ENCODE assay signal across 10 cellular contexts in the genomic region with DNA sequence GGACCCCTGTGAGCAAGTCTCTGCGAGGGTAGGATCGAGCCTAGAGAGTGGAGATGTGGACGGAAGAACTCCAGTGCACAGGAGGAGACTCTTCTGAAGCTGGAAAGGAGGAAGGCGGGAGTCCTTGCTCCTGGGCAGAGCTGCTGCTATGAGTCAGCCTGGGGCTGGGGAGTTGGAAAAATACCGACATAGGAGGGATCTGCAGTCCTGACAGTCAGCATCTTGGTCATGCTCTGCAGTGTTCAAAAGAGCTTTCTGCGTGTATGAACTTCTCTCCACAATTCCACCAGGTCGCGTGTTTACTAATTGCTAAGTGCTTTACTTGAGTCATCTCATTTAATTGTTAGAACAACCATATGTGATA.
DNase-seq lines count a peak whose midpoint lies in the region; ATAC-seq, FAIRE-seq and TF ChIP-seq lines count a peak whose summit lies in the region.
"Had no signal": no experiment of that assay in that cellular context is flagged by ENCODE, and none has a peak within 500 bp of the region (broad histone marks: within the 10 kb centered on the region; RNA-seq: fewer than 3 reads in every experiment).

No MANE protein-coding gene starts in this region.

- POLR2A ChIA-PET in CD4-positive, alpha-beta T cell (lab: Charles Lee): no interaction called here

- no peaks in the 10 kb centered on the region for H3K4me1 ChIP-seq in pancreas

- H3K4me3 ChIP-seq in fibroblast of mammary gland (ENCODE audit: control insufficient read depth, low read depth, low read length) (no peak overlapping the region), pancreas (no peak overlapping the region)

- no peaks in the 10 kb centered on the region for H3K27me3 ChIP-seq in CD4-positive, alpha-beta T cell (ENCODE audit: control insufficient read depth, insufficient read depth, low read length)
- no peaks in the 10 kb centered on the region for H3K27me3 ChIP-seq in pancreas

- 68 to 70% methylated on average over 8 of the region's 8 CpGs for WGBS in pancreas, 2 donors

- DNase-seq in CD4-positive, alpha-beta T cell: peak in 1 of 10 experiments; percentile 1
- DNase-seq in RCC 7860 (ENCODE audit: low spot score) (peak; percentile 43), fibroblast of mammary gland (ENCODE audit: low read depth) (peak; percentile 28), pancreas (no peak), T-helper 1 cell (no peak), DMS114 treated with DMSO at 0.1 percent for 48 hours (lab: John Stamatoyannopoulos, UW; ENCODE audit: unreplicated experiment) (no peak)
- DNase-seq: activated naive CD4-positive, alpha-beta T cell treated with Interleukin-2 at 50 U/mL for 16 hours had no signal

- no peak for TF ChIP-seq CTCF in CD4-positive, alpha-beta T cell (IDR thresholded peaks at IDR 0.05)
- TF ChIP-seq CTCF in fibroblast of mammary gland (conservative IDR thresholded peaks at IDR 0.05; ENCODE audit: control insufficient read depth, insufficient read depth, low read depth, low read length) (no peak), pancreas (IDR thresholded peaks at IDR 0.05) (no peak)

- H3K4me1 Mint-ChIP-seq in CD4-positive, alpha-beta T cell (ENCODE audit: low read depth): peaks cover 84% of the 10 kb centered on the region

- FAIRE-seq in RCC 7860 (lab: Jason Lieb, UNC): peak; percentile 23
- FAIRE-seq in pancreas (lab: Jason Lieb, UNC): no peak

- intact Hi-C loops in CD4-positive, alpha-beta T cell (cut with DNase I, micrococcal nuclease): no loop called here
- intact Hi-C loops in pancreas (cut with DNase I): no loop called here

- no peak overlapping the region for H3K4me3 Mint-ChIP-seq in CD4-positive, alpha-beta T cell
- H3K4me3 Mint-ChIP-seq: stimulated activated memory B cell treated with anti-CD40 and anti-IgM and Interleukin-4, amounts not matched to agents 10 μg/mL and 1 μg/mL and 100 μg/mL, for 72 hours had no signal

- CTCF ChIA-PET in CD4-positive, alpha-beta T cell (lab: Charles Lee): no interaction called here

- no peaks in the 10 kb centered on the region for H3K27me3 Mint-ChIP-seq in CD4-positive, alpha-beta T cell

- no peak for ATAC-seq in CD4-positive, alpha-beta T cell (ENCODE audit: poor library complexity)
- ATAC-seq in pancreas: peak in 3 of 4 donors; percentile 28 to 59 (median 50)
- ATAC-seq in HG03045 (IDR thresholded peaks at IDR 0.05; ENCODE audit: unreplicated experiment): no peak
- no peak for ATAC-seq in HG03108 (IDR thresholded peaks at IDR 0.05; ENCODE audit: unreplicated experiment)
- ATAC-seq: stimulated activated memory B cell treated with anti-CD40 and anti-IgM and Interleukin-4, amounts not matched to agents 10 μg/mL and 1 μg/mL and 100 μg/mL, for 72 hours had no signal

- H3K27ac ChIP-seq in CD4-positive, alpha-beta T cell (ENCODE audit: low read depth, low read length): no peak overlapping the region
- no peak overlapping the region for H3K27ac ChIP-seq in pancreas

- peak overlapping the region; percentile 19 for H3K27ac Mint-ChIP-seq in CD4-positive, alpha-beta T cell
- H3K27ac Mint-ChIP-seq: stimulated activated memory B cell treated with anti-CD40 and anti-IgM and Interleukin-4, amounts not matched to agents 10 μg/mL and 1 μg/mL and 100 μg/mL, for 72 hours had no signal

- H3K9me3 ChIP-seq in CD4-positive, alpha-beta T cell (ENCODE audit: control insufficient read depth, low read length): no peaks in the 10 kb centered on the region
- H3K9me3 ChIP-seq in pancreas: no peaks in the 10 kb centered on the region

- H3K36me3 Mint-ChIP-seq in CD4-positive, alpha-beta T cell (ENCODE audit: low read depth): peaks cover 6% of the 10 kb centered on the region
- H3K36me3 Mint-ChIP-seq: stimulated activated memory B cell treated with anti-CD40 and anti-IgM and Interleukin-4, amounts not matched to agents 10 μg/mL and 1 μg/mL and 100 μg/mL, for 72 hours had no signal

- H3K36me3 ChIP-seq in pancreas: no peaks in the 10 kb centered on the region

- no peaks in the 10 kb centered on the region for H3K9me3 Mint-ChIP-seq in CD4-positive, alpha-beta T cell
- H3K9me3 Mint-ChIP-seq: stimulated activated memory B cell treated with anti-CD40 and anti-IgM and Interleukin-4, amounts not matched to agents 10 μg/mL and 1 μg/mL and 100 μg/mL, for 72 hours had no signal

Comparison
In these comparisons a context has a peak if more than half of its experiments do, and no peak if none do; other contexts are left out.
1. ATAC-seq: peak in pancreas (3 of 4); none in CD4-positive, alpha-beta T cell (single experiment), HG03045 (single experiment) and HG03108 (single experiment).
2. DNase-seq: peak in RCC 7860 (single experiment) and fibroblast of mammary gland (single experiment); none in pancreas (0 of 6), T-helper 1 cell (0 of 5) and DMS114 treated with DMSO at 0.1 percent for 48 hours (single experiment).